18 cellular contexts compared by ENCODE assay signal in the genomic region with DNA sequence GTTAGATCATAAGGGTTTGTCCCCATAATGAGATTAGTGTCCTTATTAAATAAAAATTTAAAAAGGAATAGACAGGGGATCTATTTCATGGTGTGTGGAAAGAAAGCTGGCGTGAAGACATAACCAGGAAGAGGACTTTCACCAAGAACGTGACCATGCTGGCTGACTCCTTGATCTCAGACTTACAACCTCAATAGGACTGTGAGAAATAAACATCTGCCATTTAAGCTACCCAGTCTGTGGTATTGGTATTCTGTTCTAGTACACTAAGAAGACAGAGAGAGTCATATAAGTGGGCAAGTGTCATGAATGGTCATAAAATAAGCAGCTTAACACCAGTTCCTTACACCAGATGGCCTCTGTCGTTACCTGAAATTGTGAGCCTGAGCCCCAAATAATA.
"Had no signal": no experiment of that assay in that cellular context is flagged by ENCODE, and none has a peak within 500 bp of the region (broad histone marks: within the 10 kb centered on the region; RNA-seq: fewer than 3 reads in every experiment).

No MANE protein-coding gene starts in this region.

- H3K27ac ChIP-seq: SJSA1, SK-N-MC had no signal

- H3K4me3 ChIP-seq: MG63, SJSA1, SK-N-MC had no signal

- DNase-seq: IMR-90, Karpas-422, KG1, MG63, NCI-H1092 treated with DMSO at 0.1 percent for 48 hours, NCI-H1436, NCI-H187, NCI-H2029, NCI-H2081 treated with DMSO at 0.1 percent for 48 hours, NCI-H2171, NCI-H226, NCI-H510A, Right ventricle myocardium superior, RPMI8226, SIG-M5 had no signal

- H3K4me1 ChIP-seq: SJSA1 had no signal

- H3K27me3 ChIP-seq: SJSA1 had no signal

- H3K9me3 ChIP-seq: MG63, SJSA1 had no signal

- ATAC-seq: HepG2 had no signal

- H3K36me3 ChIP-seq: MG63, SJSA1 had no signal
